Comparison of ENCODE assay signal across 3 cellular contexts in the genomic region with DNA sequence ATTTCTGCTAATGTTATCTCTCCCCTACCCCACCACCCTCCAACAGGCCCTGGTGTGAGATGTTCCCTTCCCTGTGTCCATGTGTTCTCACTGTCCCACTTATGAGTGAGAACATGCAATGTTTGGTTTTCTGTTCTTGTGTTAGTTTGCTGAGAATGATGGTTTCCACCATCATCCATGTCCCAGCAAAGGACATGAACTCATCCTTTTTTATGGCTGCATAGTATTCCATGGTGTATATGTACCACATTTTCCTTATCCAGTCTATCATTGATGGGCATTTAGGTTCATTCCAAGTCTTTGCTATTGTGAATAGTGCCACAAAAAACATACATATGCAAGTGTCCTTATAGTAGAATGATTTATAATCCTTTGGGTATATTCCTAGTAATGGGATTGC.
DNase-seq lines count a peak whose midpoint lies in the region; ATAC-seq, FAIRE-seq and TF ChIP-seq lines count a peak whose summit lies in the region.
"Not testable (repeated sequence)": the region's sequence is repeated elsewhere in the genome, so short reads cannot be mapped to it uniquely, and the experiment has no call there.

No MANE protein-coding gene starts in this region.

- in situ Hi-C loops in K562 (cut with MboI): not testable (repeated sequence)

- not testable (repeated sequence) for H3K9ac ChIP-seq in K562 (ENCODE audit: insufficient read depth in 1 of 2, low read depth in 2 of 2, low read length in 2 of 2)

- not testable (repeated sequence) for H2AFZ ChIP-seq in K562 (ENCODE audit: low read depth, low read length)

- not testable (repeated sequence) for H3K9me1 ChIP-seq in K562 (ENCODE audit: control insufficient read depth, insufficient read depth, low read length)

- H4K20me1 ChIP-seq in K562 (replicated peaks; ENCODE audit: control insufficient read depth, insufficient read depth, low read length): not testable (repeated sequence)

- intact Hi-C loops in K562 (cut with micrococcal nuclease): not testable (repeated sequence)

- TF ChIP-seq CTCF in HEK293 (tag by site-specific recombination; IDR thresholded peaks at IDR 0.05); K562 (IDR thresholded peaks at IDR 0.05 in 2 of 3, conservative IDR thresholded peaks at IDR 0.05 in 1 of 3; ENCODE audit: insufficient read depth in 2 of 3, low read depth in 1 of 3, low read length in 3 of 3): not testable (repeated sequence)

- FAIRE-seq in K562 (lab: Jason Lieb, UNC): not testable (repeated sequence)

- POLR2A ChIA-PET in HEK293 (lab: Yijun Ruan, JAX); K562 (lab: Yijun Ruan, JAX): not testable (repeated sequence)

- not testable (repeated sequence) for H3K4me2 ChIP-seq in K562 (ENCODE audit: insufficient read depth, low read length)

- not testable (repeated sequence) for H3K79me2 ChIP-seq in K562 (ENCODE audit: control insufficient read depth, insufficient read depth, low read length)

- not testable (repeated sequence) for TF ChIP-seq EP300 in K562 (IDR thresholded peaks at IDR 0.05; ENCODE audit: low read length)

- H3K4me3 ChIP-seq in HEK293 (ENCODE audit: low read depth, low read length); K562: not testable (repeated sequence)

- not testable (repeated sequence) for DNase-seq in K562 (ENCODE audit: extremely low read depth in 1 of 4, low spot score in 3 of 4)

- BruUV-seq in K562 (replicated peaks; lab: Mats Ljungman, UMichigan): not testable (repeated sequence)

- not testable (repeated sequence) for H3K36me3 ChIP-seq in HEK293 (ENCODE audit: control insufficient read depth in 2 of 2, insufficient read depth in 1 of 2, low read length in 2 of 2); K562 (ENCODE audit: control insufficient read depth, insufficient read depth, low read length)

- ATAC-seq in SK-N-SH treated with all-trans-retinoic acid at 6 μM for 48 hours, K562: not testable (repeated sequence)

- CTCF ChIA-PET in HEK293 (lab: Yijun Ruan, JAX); K562 (lab: Yijun Ruan, JAX; ENCODE audit: low intra/inter-chr PET ratio): not testable (repeated sequence)

- not testable (repeated sequence) for H3K4me1 ChIP-seq in HEK293 (ENCODE audit: control insufficient read depth, insufficient read depth, low read length); K562 (replicated peaks in 1 of 2; ENCODE audit: control insufficient read depth in 2 of 2, insufficient read depth in 2 of 2, low read length in 2 of 2)

- not testable (repeated sequence) for H3K9me3 ChIP-seq in HEK293 (ENCODE audit: control insufficient read depth, insufficient read depth, low read depth, low read length); K562 (replicated peaks; ENCODE audit: control insufficient read depth, insufficient read depth, low read depth, low read length)

- not testable (repeated sequence) for H3K27ac ChIP-seq in HEK293 (ENCODE audit: extremely low read depth, low read depth, low read length); K562 (ENCODE audit: extremely low read depth, low read depth, low read length)

- TF ChIP-seq RAD21 in K562 (CRISPR knock-in tag; conservative IDR thresholded peaks at IDR 0.05 in 1 of 2, IDR thresholded peaks at IDR 0.05 in 1 of 2): not testable (repeated sequence)

- not testable (repeated sequence) for H3K27me3 ChIP-seq in K562 (ENCODE audit: control insufficient read depth in 2 of 2, insufficient read depth in 2 of 2, low read length in 2 of 2)

- not testable (repeated sequence) for TF ChIP-seq POLR2A in K562 (conservative IDR thresholded peaks at IDR 0.05)

TF ChIP-seq in HEK293, 187 proteins besides CTCF, POLR2A, EP300 and RAD21:
- peak; percentile 81; the same call in 1 of the 2 replicates for TF ChIP-seq ZNF146 (tag by site-specific recombination; IDR thresholded peaks at IDR 0.05)
- TF ChIP-seq, protein P1, sequence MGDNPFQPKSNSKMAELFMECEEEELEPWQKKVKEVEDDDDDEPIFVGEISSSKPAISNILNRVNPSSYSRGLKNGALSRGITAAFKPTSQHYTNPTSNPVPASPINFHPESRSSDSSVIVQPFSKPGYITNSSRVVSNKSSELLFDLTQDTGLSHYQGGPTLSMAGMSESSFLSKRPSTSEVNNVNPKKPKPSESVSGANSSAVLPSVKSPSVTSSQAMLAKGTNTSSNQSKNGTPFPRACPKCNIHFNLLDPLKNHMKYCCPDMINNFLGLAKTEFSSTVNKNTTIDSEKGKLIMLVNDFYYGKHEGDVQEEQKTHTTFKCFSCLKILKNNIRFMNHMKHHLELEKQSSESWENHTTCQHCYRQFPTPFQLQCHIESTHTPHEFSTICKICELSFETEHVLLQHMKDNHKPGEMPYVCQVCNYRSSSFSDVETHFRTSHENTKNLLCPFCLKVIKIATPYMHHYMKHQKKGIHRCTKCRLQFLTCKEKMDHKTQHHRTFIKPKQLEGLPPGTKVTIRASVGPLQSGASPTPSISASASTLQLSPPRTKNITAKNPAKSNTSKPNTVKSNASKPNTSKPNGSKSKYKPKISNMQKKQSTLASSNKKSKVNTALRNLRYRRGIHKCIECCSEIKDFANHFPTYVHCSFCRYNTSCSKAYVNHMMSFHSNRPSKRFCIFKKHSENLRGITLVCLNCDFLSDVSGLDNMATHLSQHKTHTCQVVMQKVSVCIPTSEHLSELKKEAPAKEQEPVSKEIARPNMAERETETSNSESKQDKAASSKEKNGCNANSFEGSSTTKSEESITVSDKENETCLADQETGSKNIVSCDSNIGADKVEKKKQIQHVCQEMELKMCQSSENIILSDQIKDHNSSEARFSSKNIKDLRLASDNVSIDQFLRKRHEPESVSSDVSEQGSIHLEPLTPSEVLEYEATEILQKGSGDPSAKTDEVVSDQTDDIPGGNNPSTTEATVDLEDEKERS (tag by site-specific recombination; IDR thresholded peaks at IDR 0.05): 0 out of 2 replicates have a peak, but pooled peaks have one; percentile 49

TF ChIP-seq in SK-N-SH treated with all-trans-retinoic acid at 6 μM for 48 hours, 23 proteins besides CTCF, POLR2A, EP300 and RAD21:
- TF ChIP-seq ZNF8 (CRISPR knock-in tag; IDR thresholded peaks at IDR 0.05): 0 out of 2 replicates have a peak, but pooled peaks have one; percentile 44

TF ChIP-seq in K562, 482 proteins besides CTCF, POLR2A, EP300 and RAD21:
- TF ChIP-seq ZNF146 (CRISPR knock-in tag; IDR thresholded peaks at IDR 0.05; ENCODE audit: unreplicated experiment): peak; percentile 54
TF ChIP-seq in K562: peak in this region for 1; not testable (repeated sequence) for 481.
